ENCODE assay signal across 9 cellular contexts in genomic region chr3:193190387-193190786, GRCh38. TPM values are rescaled to one million over a fixed set of nuclear protein-coding genes. Genes with fewer than 3 reads are reported as not detected.
DNase-seq lines count a peak whose midpoint lies in the region; ATAC-seq, FAIRE-seq and TF ChIP-seq lines count a peak whose summit lies in the region.
"Had no signal": no experiment of that assay in that cellular context is flagged by ENCODE, and none has a peak within 500 bp of the region (broad histone marks: within the 10 kb centered on the region; RNA-seq: fewer than 3 reads in every experiment).

No MANE protein-coding gene starts in this region.

- TF ChIP-seq CTCF in GM12872 (IDR thresholded peaks at IDR 0.05; ENCODE audit: insufficient read depth, low read depth, low read length), result peak; percentile 57; the same call in 2 of the 3 replicates
- peak; percentile 18 to 56 (median 47); a peak in 3 of 6 replicates for TF ChIP-seq CTCF in HCT116 (IDR thresholded peaks at IDR 0.05 in 2 of 3, conservative IDR thresholded peaks at IDR 0.05 in 1 of 3; ENCODE audit: borderline replicate concordance in 1 of 3, insufficient read depth in 1 of 3, low read depth in 2 of 3, low read length in 2 of 3)
- TF ChIP-seq CTCF in GM12878 (IDR thresholded peaks at IDR 0.05 in 2 of 3, conservative IDR thresholded peaks at IDR 0.05 in 1 of 3; ENCODE audit: control insufficient read depth in 2 of 3, extremely low read depth in 1 of 3, insufficient read depth in 1 of 3, low read depth in 3 of 3, low read length in 3 of 3), result peak; percentile 22 to 43 (median 32); a peak in 4 of 6 replicates
- no peak for TF ChIP-seq CTCF in coronary artery (IDR thresholded peaks at IDR 0.05)

- TF ChIP-seq RAD21 in HCT116 (IDR thresholded peaks at IDR 0.05; ENCODE audit: low read depth) (peak; percentile 55), GM12878 (IDR thresholded peaks at IDR 0.05; ENCODE audit: insufficient read depth, low read depth, low read length) (peak; percentile 46)

- no peak for TF ChIP-seq EP300 in GM12878 (IDR thresholded peaks at IDR 0.05; ENCODE audit: borderline replicate concordance in 1 of 2, control insufficient read depth in 1 of 2, low read depth in 2 of 2, low read length in 2 of 2)

- H3K27me3 ChIP-seq in HCT116 (ENCODE audit: insufficient read depth, low read length) (peaks cover 28% of the 10 kb centered on the region), GM12878 (replicated peaks in 1 of 2; ENCODE audit: control insufficient read depth in 2 of 2, insufficient read depth in 2 of 2, low read length in 1 of 2) (no peaks in the 10 kb centered on the region), mesendoderm (ENCODE audit: insufficient read depth, low read length, poor library complexity) (no peaks in the 10 kb centered on the region)

- FAIRE-seq in GM12878 (lab: Jason Lieb, UNC), result no peak
- FAIRE-seq: islet of Langerhans had no signal

- peak; percentile 83 for ATAC-seq in HCT116
- peak; percentile 76 for ATAC-seq in GM12878

- H3K4me1 ChIP-seq in HCT116 (ENCODE audit: control insufficient read depth in 1 of 2, insufficient read depth in 2 of 2, low read length in 2 of 2), result no peaks in the 10 kb centered on the region
- no peaks in the 10 kb centered on the region for H3K4me1 ChIP-seq in GM12878 (ENCODE audit: control insufficient read depth, insufficient read depth, low read length)
- no peaks in the 10 kb centered on the region for H3K4me1 ChIP-seq in mesendoderm (ENCODE audit: control insufficient read depth, low read depth, low read length)

- in situ Hi-C loops in GM12878 (cut with MboI), result no loop called here

- H3K9me2 ChIP-seq in HCT116 (ENCODE audit: insufficient read depth), result no peaks in the 10 kb centered on the region

- H4K5ac ChIP-seq in mesendoderm (ENCODE audit: low read length), result no peak overlapping the region

- H3K36me3 ChIP-seq in HCT116 (ENCODE audit: control insufficient read depth in 1 of 2, insufficient read depth in 2 of 2, low read length in 2 of 2) (no peaks in the 10 kb centered on the region), GM12878 (ENCODE audit: control insufficient read depth in 2 of 2, insufficient read depth in 2 of 2, low read length in 1 of 2) (no peaks in the 10 kb centered on the region), mesendoderm (ENCODE audit: control insufficient read depth, insufficient read depth, low read length) (no peaks in the 10 kb centered on the region)

- no peak overlapping the region for H3K23ac ChIP-seq in mesendoderm (ENCODE audit: low read length)

- no peak overlapping the region for H2AK5ac ChIP-seq in mesendoderm (ENCODE audit: low read length)

- no peaks in the 10 kb centered on the region for H3K79me2 ChIP-seq in HCT116 (ENCODE audit: insufficient read depth, low read length)
- no peaks in the 10 kb centered on the region for H3K79me2 ChIP-seq in GM12878 (ENCODE audit: control insufficient read depth, insufficient read depth, low read length)
- H3K79me2 ChIP-seq in mesendoderm (ENCODE audit: control insufficient read depth, insufficient read depth, low read length), result no peaks in the 10 kb centered on the region

- no peak overlapping the region for H3K4me2 ChIP-seq in HCT116 (ENCODE audit: low read length)
- no peak overlapping the region for H3K4me2 ChIP-seq in GM12878 (ENCODE audit: control insufficient read depth, insufficient read depth)
- H3K4me2 ChIP-seq in mesendoderm (ENCODE audit: low read length), result no peak overlapping the region

- POLR2A ChIA-PET in HCT116 (lab: Charles Lee) (no interaction called here), GM12878 (lab: Charles Lee) (no interaction called here)

- SMC1A ChIA-PET in GM12878 (lab: Charles Lee; ENCODE audit: uncharacterized antibody, unreplicated experiment), result no interaction called here

- H3K18ac ChIP-seq in mesendoderm (ENCODE audit: low read length), result no peak overlapping the region

- H3K27ac ChIP-seq in HCT116 (ENCODE audit: low read depth, low read length), result no peak overlapping the region
- no peak overlapping the region for H3K27ac ChIP-seq in GM12878 (ENCODE audit: control insufficient read depth, insufficient read depth)
- H3K27ac ChIP-seq in mesendoderm (ENCODE audit: low read depth, low read length), result no peak overlapping the region
- H3K27ac ChIP-seq in coronary artery, result no peak overlapping the region

- H3K9ac ChIP-seq in HCT116 (ENCODE audit: low read length) (no peak overlapping the region), GM12878 (ENCODE audit: control insufficient read depth, insufficient read depth, low read length) (no peak overlapping the region), mesendoderm (ENCODE audit: low read length) (no peak overlapping the region)

- H2BK120ac ChIP-seq in mesendoderm (ENCODE audit: low read depth, low read length), result no peak overlapping the region

- H3K56ac ChIP-seq in mesendoderm (ENCODE audit: low read length), result no peak overlapping the region

- H4K8ac ChIP-seq in mesendoderm (ENCODE audit: low read depth, low read length), result no peak overlapping the region

- H2AFZ ChIP-seq in HCT116 (ENCODE audit: low read depth, low read length, poor library complexity, severe bottlenecking) (no peak overlapping the region), GM12878 (ENCODE audit: control insufficient read depth, low read depth, low read length) (no peak overlapping the region)

- peak; percentile 19 for DNase-seq in HCT116 (ENCODE audit: low read depth, low spot score)
- peak; percentile 94 for DNase-seq in NCI-H2107 treated with DMSO at 0.1 percent for 48 hours (lab: John Stamatoyannopoulos, UW; ENCODE audit: unreplicated experiment)
- DNase-seq in GM12878 (ENCODE audit: low read depth, low spot score), result no peak
- DNase-seq in mesendoderm, result peak; percentile 93
- no peak for DNase-seq in occipital lobe (lab: John Stamatoyannopoulos, UW)
- DNase-seq in coronary artery (ENCODE audit: low spot score), result no peak
- DNase-seq in activated naive CD4-positive, alpha-beta T cell treated with anti-CD3 and anti-CD28 coated beads, Interleukin-2, amount 50 U/mL, for 16 hours, result no peak

- RAD21 ChIA-PET in HCT116 (lab: Charles Lee; ENCODE audit: low non-redundant PET in 1 of 2, low total read pairs in 2 of 2, uncharacterized antibody in 2 of 2, unreplicated experiment in 2 of 2) (no interaction called here), GM12878 (lab: Charles Lee; ENCODE audit: unreplicated experiment) (no interaction called here)

- H3K79me1 ChIP-seq in mesendoderm (ENCODE audit: low read length), result no peaks in the 10 kb centered on the region

- BruUV-seq in HCT116 (replicated peaks; lab: Mats Ljungman, UMichigan) (no TSS peak), GM12878 (replicated peaks; lab: Mats Ljungman, UMichigan) (no TSS peak)

- intact Hi-C loops in HCT116 (cut with micrococcal nuclease), result loop anchor here (2.0 kb wide), 1 partner anchor 380 kb away; no protein-coding TSS in a partner anchor
- intact Hi-C loops in GM12878 (cut with micrococcal nuclease; ENCODE audit: unreplicated experiment), result loop anchor here (10.0 kb wide), 1 partner anchor 384 kb away; no protein-coding TSS in a partner anchor

- CTCF ChIA-PET in HCT116 (lab: Charles Lee) (no interaction called here), GM12878 (lab: Yijun Ruan, JAX) (interaction anchor here (0.7 kb wide), 1 partner anchor 382 kb away, joined by 3 read pairs; no protein-coding TSS in a partner anchor)

- no peak for TF ChIP-seq POLR2A in HCT116 (IDR thresholded peaks at IDR 0.05; ENCODE audit: borderline replicate concordance, extremely low read depth, insufficient read depth, insufficient read length)
- no peak for TF ChIP-seq POLR2A in GM12878 (IDR thresholded peaks at IDR 0.05; ENCODE audit: low read depth, low read length)

- H3K4me3 ChIP-seq in HCT116 (replicated peaks in 1 of 2; ENCODE audit: low read depth in 1 of 2, low read length in 2 of 2), result no peak overlapping the region
- no peak overlapping the region for H3K4me3 ChIP-seq in GM12878
- H3K4me3 ChIP-seq in mesendoderm (ENCODE audit: low read length), result no peak overlapping the region
- no peak overlapping the region for H3K4me3 ChIP-seq in coronary artery

- H3K4ac ChIP-seq in mesendoderm (ENCODE audit: low read depth, low read length), result no peak overlapping the region

- H4K20me1 ChIP-seq in HCT116 (ENCODE audit: insufficient read depth) (no peaks in the 10 kb centered on the region), GM12878 (ENCODE audit: control insufficient read depth, insufficient read depth) (no peaks in the 10 kb centered on the region; the same call in 1 of the 2 replicates)

- H2BK15ac ChIP-seq in mesendoderm (replicated peaks; ENCODE audit: low read depth), result no peak overlapping the region

- no peaks in the 10 kb centered on the region for H3K9me3 ChIP-seq in HCT116 (ENCODE audit: control insufficient read depth in 1 of 2, insufficient read depth in 1 of 2, low read depth in 1 of 2, low read length in 2 of 2)
- no peaks in the 10 kb centered on the region for H3K9me3 ChIP-seq in GM12878 (replicated peaks; ENCODE audit: control insufficient read depth, insufficient read depth, low read length)

- H2BK5ac ChIP-seq in mesendoderm (ENCODE audit: low read length), result no peak overlapping the region

TF ChIP-seq in GM12878, 131 proteins besides CTCF, POLR2A, EP300 and RAD21 (continues in another document):
- no peak for TF ChIP-seq KDM1A (IDR thresholded peaks at IDR 0.05; ENCODE audit: borderline replicate concordance)
- TF ChIP-seq TCF3 (IDR thresholded peaks at IDR 0.05; ENCODE audit: borderline replicate concordance, insufficient read depth, low read depth, low read length), result no peak
- TF ChIP-seq ZBED1 (IDR thresholded peaks at IDR 0.05; ENCODE audit: borderline replicate concordance), result no peak
- TF ChIP-seq YY1 (IDR thresholded peaks at IDR 0.05; ENCODE audit: low read depth, low read length), result no peak
- TF ChIP-seq SIX5 (IDR thresholded peaks at IDR 0.05; ENCODE audit: low read depth, low read length, severe bottlenecking), result no peak

RNA-seq across cellular contexts. Expression of gene PLAAT1, which starts 50.6 kb away (rescaled TPM):
- total RNA-seq in HCT116 (2021; ENCODE audit: unreplicated experiment) (not detected), GM12878 (2014; rRNA removed) (not detected in 2 replicates), GM12878 (2014; rRNA removed; fragmentation: Illumina TruSeq; extraction: Trizol) (not detected in 2 replicates), GM12878 (2021) (not detected in 2 replicates), occipital lobe (8.1 TPM)
- not detected in 2 replicates for polyA plus RNA-seq in HCT116 (2012)
- not detected in 2 replicates for total RNA-seq in GM12878 (2013; cell fraction: nucleolus; rRNA removed)
- polyA plus RNA-seq in GM12878 (2011; ENCODE audit: low read depth), result not detected
- polyA plus RNA-seq in GM12878 (2011; rRNA removed) (not detected in 2 replicates), GM12878 (2014; fragmentation: Illumina TruSeq; extraction: Trizol) (not detected in 2 replicates), GM12878 (2014; fragmentation: Nextera tagmentation; extraction: Ambion mirVana) (not detected), GM12878 (2014; rRNA removed) (not detected in 2 replicates), GM12878 (2016; fragmentation: Nextera tagmentation; extraction: Ambion mirVana) (not detected)
- polyA plus RNA-seq in GM12878 (2011; cell fraction: cytosol; rRNA removed), result not detected in 2 replicates
- polyA plus RNA-seq in GM12878 (2011; cell fraction: nucleus; rRNA removed), result not detected in 2 replicates
- polyA plus RNA-seq in GM12878 (2012), result not detected in 2 replicates
- polyA minus RNA-seq in GM12878 (2011; rRNA and poly(A)+ RNA removed), result not detected in 2 replicates
- polyA minus RNA-seq in GM12878 (2011; cell fraction: cytosol; rRNA and poly(A)+ RNA removed), result not detected in 2 replicates
- not detected in 2 replicates for polyA minus RNA-seq in GM12878 (2011; cell fraction: nucleus; rRNA and poly(A)+ RNA removed)
- 2.6 TPM for polyA plus RNA-seq in mesendoderm (2013, experiment 1 of 2)
- polyA plus RNA-seq in mesendoderm (2013, experiment 2 of 2), result 2.8 TPM

Comparison
In these comparisons a context has a peak if more than half of its experiments do, and no peak if none do; other contexts are left out.
1. DNase-seq: peak in HCT116 (single experiment), NCI-H2107 treated with DMSO at 0.1 percent for 48 hours (single experiment) and mesendoderm (single experiment); none in GM12878 (single experiment), occipital lobe (single experiment), coronary artery (single experiment) and activated naive CD4-positive, alpha-beta T cell treated with anti-CD3 and anti-CD28 coated beads, Interleukin-2, amount 50 U/mL, for 16 hours (single experiment).